Comparison of ENCODE assay signal across 13 cellular contexts in the genomic region with DNA sequence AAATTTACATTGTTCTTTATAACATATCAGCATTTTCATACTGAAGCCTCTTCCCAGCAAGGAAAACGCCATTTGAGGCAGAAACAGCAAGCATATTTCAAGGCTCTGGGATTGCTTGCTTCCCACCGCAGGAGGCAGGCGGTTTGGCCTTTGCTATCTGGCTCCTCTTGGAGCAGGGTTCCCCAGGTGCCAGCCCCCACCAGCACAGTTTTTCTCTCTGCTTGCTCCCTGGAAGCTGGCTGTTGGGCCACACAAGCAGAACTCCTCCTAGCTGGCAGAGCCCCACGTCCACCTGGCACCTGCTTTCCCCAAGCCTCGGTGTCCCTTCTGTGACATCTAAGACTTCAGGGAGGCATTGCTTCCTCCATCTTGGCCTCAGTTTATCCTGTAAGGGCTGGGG.
"Had no signal": no experiment of that assay in that cellular context is flagged by ENCODE, and none has a peak within 500 bp of the region (broad histone marks: within the 10 kb centered on the region; RNA-seq: fewer than 3 reads in every experiment).

No MANE protein-coding gene starts in this region.

- ATAC-seq: gastrocnemius medialis had no signal

- H3K36me3 ChIP-seq: ascending aorta, cardiac muscle cell, gastrocnemius medialis, transverse colon had no signal

- H3K27ac ChIP-seq: cardiac muscle cell, coronary artery, gastrocnemius medialis, transverse colon had no signal

- H3K4me3 Mint-ChIP-seq: activated B cell treated with CpG ODN at 0.5 μM for 24 hours; activated CD4-positive, alpha-beta T cell treated with anti-CD3 and anti-CD28 coated beads, Interleukin-2, amount 10 ng/mL, durations not matched to agents 7 days and 5 days had no signal

- H3K27me3 Mint-ChIP-seq: activated B cell treated with CpG ODN at 0.5 μM for 24 hours; activated CD4-positive, alpha-beta T cell treated with anti-CD3 and anti-CD28 coated beads, Interleukin-2, amount 10 ng/mL, durations not matched to agents 7 days and 5 days had no signal

- H3K4me3 ChIP-seq: ascending aorta, cardiac muscle cell, coronary artery, gastrocnemius medialis, transverse colon had no signal

- H3K9ac ChIP-seq: SK-N-SH had no signal

- H3K9me3 Mint-ChIP-seq: activated B cell treated with CpG ODN at 0.5 μM for 24 hours; activated CD4-positive, alpha-beta T cell treated with anti-CD3 and anti-CD28 coated beads, Interleukin-2, amount 10 ng/mL, durations not matched to agents 7 days and 5 days had no signal

- H3K9me3 ChIP-seq: ascending aorta, gastrocnemius medialis, SK-N-SH, transverse colon had no signal

- H3K27me3 ChIP-seq: ascending aorta, cardiac muscle cell, gastrocnemius medialis, transverse colon had no signal

- H3K27ac Mint-ChIP-seq: activated B cell treated with CpG ODN at 0.5 μM for 24 hours had no signal

- DNase-seq: activated B cell treated with CpG ODN at 0.5 μM for 24 hours; activated CD4-positive, alpha-beta T cell treated with anti-CD3 and anti-CD28 coated beads, Interleukin-2, amount 10 ng/mL, durations not matched to agents 7 days and 5 days; activated CD8-positive, alpha-beta memory T cell treated with anti-CD3 and anti-CD28 coated beads for 24 hours; activated effector memory CD4-positive, alpha-beta T cell treated with anti-CD3 and anti-CD28 coated beads, Interleukin-2, amount 50 U/mL, for 16 hours; activated T-cell treated with anti-CD3 and anti-CD28 coated beads, Interleukin-2, amount 50 U/mL, for 1 hour; effector CD4-positive, alpha-beta T cell; gastrocnemius medialis; retina; SK-N-SH; transverse colon had no signal
